18 cellular contexts compared by ENCODE assay signal in genomic region chr7:98404840-98405239, GRCh38. TPM values are rescaled to one million over a fixed set of nuclear protein-coding genes. Genes with fewer than 3 reads are reported as not detected.
DNase-seq lines count a peak whose midpoint lies in the region; ATAC-seq and TF ChIP-seq lines count a peak whose summit lies in the region.
"Had no signal": no experiment of that assay in that cellular context is flagged by ENCODE, and none has a peak within 500 bp of the region (broad histone marks: within the 10 kb centered on the region; RNA-seq: fewer than 3 reads in every experiment).

No MANE protein-coding gene starts in this region.

- H3K9me3 Mint-ChIP-seq in MCF 10A (ENCODE audit: unreplicated experiment) (no peaks in the 10 kb centered on the region), endodermal cell (peaks cover 1% of the 10 kb centered on the region)
- H3K9me3 Mint-ChIP-seq: CD4-positive, CD25-positive, alpha-beta regulatory T cell; CD8-positive, alpha-beta memory T cell had no signal

- intact Hi-C loops in mammary epithelial cell (cut with micrococcal nuclease) (loop anchor here (5.0 kb wide), 1 partner anchor 93 kb away; no protein-coding TSS in a partner anchor), MCF 10A (cut with micrococcal nuclease) (no loop called here)

- dilution Hi-C loops in mammary epithelial cell (cut with HindIII; ENCODE audit: low sequenced_read_pairs): loop anchor here (10.0 kb wide), 1 partner anchor 110 kb away; no protein-coding TSS in a partner anchor

- H3K4me1 ChIP-seq in mammary epithelial cell (ENCODE audit: insufficient read depth, low read length): peaks cover 3% of the 10 kb centered on the region
- no peaks in the 10 kb centered on the region for H3K4me1 ChIP-seq in endodermal cell (ENCODE audit: control insufficient read depth, insufficient read depth, low read length)
- H3K4me1 ChIP-seq: BE2C, HAP-1 had no signal

- H3K4me2 ChIP-seq in mammary epithelial cell (ENCODE audit: insufficient read depth, low read depth, low read length): no peak overlapping the region

- POLR2A ChIA-PET in MCF 10A (lab: Yijun Ruan, JAX): no interaction called here

- H3K9me3 ChIP-seq in mammary epithelial cell (replicated peaks; ENCODE audit: insufficient read depth, low read length) (no peaks in the 10 kb centered on the region), endodermal cell (ENCODE audit: control insufficient read depth, low read length) (no peaks in the 10 kb centered on the region)
- H3K9me3 ChIP-seq: BE2C, HAP-1 had no signal

- no peak for ATAC-seq in GM18511 (IDR thresholded peaks at IDR 0.05; ENCODE audit: unreplicated experiment)

- H4K20me1 ChIP-seq in mammary epithelial cell (ENCODE audit: insufficient read depth, low read length): no peaks in the 10 kb centered on the region

- H3K27ac ChIP-seq in mammary epithelial cell (ENCODE audit: insufficient read depth, low read depth, low read length): no peak overlapping the region
- peak overlapping the region; percentile 21 for H3K27ac ChIP-seq in VCaP
- no peak overlapping the region for H3K27ac ChIP-seq in endodermal cell (ENCODE audit: low read depth, low read length)

- peaks cover 3% of the 10 kb centered on the region for H3K79me2 ChIP-seq in mammary epithelial cell (ENCODE audit: insufficient read depth, low read length)

- H3K4me1 Mint-ChIP-seq in MCF 10A (ENCODE audit: insufficient read depth, unreplicated experiment) (no peaks in the 10 kb centered on the region), endodermal cell (peaks cover 8% of the 10 kb centered on the region)

- no peaks in the 10 kb centered on the region for H3K36me3 ChIP-seq in mammary epithelial cell (ENCODE audit: insufficient read depth, low read length)
- no peaks in the 10 kb centered on the region for H3K36me3 ChIP-seq in endodermal cell (ENCODE audit: control insufficient read depth, insufficient read depth, low read length)
- H3K36me3 ChIP-seq: BE2C, HAP-1 had no signal

- TF ChIP-seq CTCF in mammary epithelial cell (conservative IDR thresholded peaks at IDR 0.05 in 1 of 2, IDR thresholded peaks at IDR 0.05 in 1 of 2; ENCODE audit: extremely low read depth in 1 of 2, insufficient read depth in 1 of 2, low read depth in 1 of 2, low read length in 2 of 2): no peak
- no peak for TF ChIP-seq CTCF in MCF 10A (IDR thresholded peaks at IDR 0.05; ENCODE audit: unreplicated experiment)
- TF ChIP-seq CTCF in VCaP (conservative IDR thresholded peaks at IDR 0.05): no peak
- TF ChIP-seq CTCF in endodermal cell (conservative IDR thresholded peaks at IDR 0.05): no peak

- CTCF ChIA-PET in mammary epithelial cell (lab: Charles Lee; ENCODE audit: low non-redundant PET) (no interaction called here), MCF 10A (lab: Yijun Ruan, JAX) (interaction anchor here (1.0 kb wide), 1 partner anchor 111 kb away, joined by 4 read pairs; no protein-coding TSS in a partner anchor)

- no peak overlapping the region for H3K4me3 Mint-ChIP-seq in MCF 10A (ENCODE audit: unreplicated experiment)
- no peak overlapping the region for H3K4me3 Mint-ChIP-seq in endodermal cell
- H3K4me3 Mint-ChIP-seq: CD4-positive, CD25-positive, alpha-beta regulatory T cell had no signal

- H3K27me3 ChIP-seq in mammary epithelial cell (ENCODE audit: insufficient read depth, low read length) (no peaks in the 10 kb centered on the region), endodermal cell (ENCODE audit: control insufficient read depth, insufficient read depth, low read length, poor library complexity, severe bottlenecking) (no peaks in the 10 kb centered on the region)

- no peaks in the 10 kb centered on the region for H3K27me3 Mint-ChIP-seq in MCF 10A (ENCODE audit: insufficient read depth, unreplicated experiment)
- H3K27me3 Mint-ChIP-seq in endodermal cell (ENCODE audit: insufficient read depth): no peaks in the 10 kb centered on the region

- no peak overlapping the region for H2AFZ ChIP-seq in mammary epithelial cell (ENCODE audit: low read depth, low read length)

- WGBS in mammary epithelial cell (ENCODE audit: low coverage, missing lambda C conversion rate): 90% methylated on average over 2 of the region's 2 CpGs
- 88% methylated on average over 2 of the region's 2 CpGs; no CpG with 5 or more reads in 1 of the 2 experiments for WGBS in endodermal cell (ENCODE audit: insufficient coverage in 1 of 2, insufficient read length in 1 of 2), 2 experiments

- H3K4me3 ChIP-seq in mammary epithelial cell (replicated peaks in 1 of 3; ENCODE audit: insufficient read depth in 1 of 3, low read depth in 2 of 3, low read length in 3 of 3): no peak overlapping the region
- H3K4me3 ChIP-seq in endodermal cell (ENCODE audit: low read length): no peak overlapping the region
- H3K4me3 ChIP-seq: HAP-1 had no signal

- DNase-seq in mammary epithelial cell (peak; percentile 9), MCF 10A (ENCODE audit: unreplicated experiment) (no peak), endodermal cell (peak; percentile 59), midbrain (lab: John Stamatoyannopoulos, UW) (no peak), NCI-H2171 treated with DMSO at 0.1 percent for 48 hours (lab: John Stamatoyannopoulos, UW) (no peak)
- DNase-seq: ACHN; BE2C; C1 segment of cervical spinal cord; CD4-positive, CD25-positive, alpha-beta regulatory T cell; CD8-positive, alpha-beta memory T cell; COR-L47; DMS 273 treated with DMSO at 0.1 percent for 48 hours; DMS79; GDM1; GOT3 had no signal

- no peak overlapping the region for H3K9ac ChIP-seq in mammary epithelial cell (ENCODE audit: insufficient read depth, low read length)
- H3K9ac ChIP-seq in endodermal cell (ENCODE audit: extremely low read depth, low read length, poor library complexity, severe bottlenecking): no peak overlapping the region

- H3K36me3 Mint-ChIP-seq in MCF 10A (ENCODE audit: insufficient read depth, unreplicated experiment) (peaks cover 5% of the 10 kb centered on the region), endodermal cell (ENCODE audit: low read depth) (no peaks in the 10 kb centered on the region)
- H3K36me3 Mint-ChIP-seq: CD4-positive, CD25-positive, alpha-beta regulatory T cell; CD8-positive, alpha-beta memory T cell had no signal

- in situ Hi-C loops in mammary epithelial cell (cut with MboI; ENCODE audit: low sequenced_read_pairs in 2 of 2): loop anchor here (10.0 kb wide), 1 partner anchor 110 kb away; no protein-coding TSS in a partner anchor

- H3K27ac Mint-ChIP-seq in MCF 10A (ENCODE audit: low read depth, unreplicated experiment) (no peak overlapping the region), endodermal cell (no peak overlapping the region)
- H3K27ac Mint-ChIP-seq: CD4-positive, CD25-positive, alpha-beta regulatory T cell had no signal

- no TSS peak for BruUV-seq in mammary epithelial cell (replicated peaks; lab: Mats Ljungman, UMichigan)
- BruUV-seq in MCF 10A (replicated peaks; lab: Mats Ljungman, UMichigan): no TSS peak

RNA-seq across cellular contexts. Expression of gene BAIAP2L1, which starts 4.0 kb away (rescaled TPM):
- 10 to 100 TPM; 39.0 to 65.0 TPM for total RNA-seq in mammary epithelial cell
- 36.4 TPM for polyA plus RNA-seq in mammary epithelial cell
- 40.8 TPM for polyA minus RNA-seq in mammary epithelial cell
- 60.2 and 60.7 TPM in 2 replicates for total RNA-seq in MCF 10A (2022)
- total RNA-seq in endodermal cell: 10 to 100 TPM; 30.5 to 38.4 TPM
- polyA plus RNA-seq in endodermal cell (2013, experiment 1 of 2): 13.3 TPM
- 12.8 TPM for polyA plus RNA-seq in endodermal cell (2013, experiment 2 of 2)

Comparison
In these comparisons a context has a peak if more than half of its experiments do, and no peak if none do; other contexts are left out.
1. DNase-seq: peak in mammary epithelial cell (single experiment) and endodermal cell (single experiment); none in MCF 10A (single experiment), midbrain (single experiment) and NCI-H2171 treated with DMSO at 0.1 percent for 48 hours (single experiment).